Comparison of ENCODE assay signal across 1 cellular context in genomic region chr5:74167930-74168315, GRCh38.
TF ChIP-seq lines count a peak whose summit lies in the region.

No MANE protein-coding gene starts in this region.

TF ChIP-seq in IMR-90, 13 proteins besides CTCF, POLR2A, EP300 and RAD21:
- TF ChIP-seq FOS (IDR thresholded peaks at IDR 0.05; ENCODE audit: low read depth, low read length), result no peak
